Comparison of ENCODE assay signal across 3 cellular contexts in the genomic region with DNA sequence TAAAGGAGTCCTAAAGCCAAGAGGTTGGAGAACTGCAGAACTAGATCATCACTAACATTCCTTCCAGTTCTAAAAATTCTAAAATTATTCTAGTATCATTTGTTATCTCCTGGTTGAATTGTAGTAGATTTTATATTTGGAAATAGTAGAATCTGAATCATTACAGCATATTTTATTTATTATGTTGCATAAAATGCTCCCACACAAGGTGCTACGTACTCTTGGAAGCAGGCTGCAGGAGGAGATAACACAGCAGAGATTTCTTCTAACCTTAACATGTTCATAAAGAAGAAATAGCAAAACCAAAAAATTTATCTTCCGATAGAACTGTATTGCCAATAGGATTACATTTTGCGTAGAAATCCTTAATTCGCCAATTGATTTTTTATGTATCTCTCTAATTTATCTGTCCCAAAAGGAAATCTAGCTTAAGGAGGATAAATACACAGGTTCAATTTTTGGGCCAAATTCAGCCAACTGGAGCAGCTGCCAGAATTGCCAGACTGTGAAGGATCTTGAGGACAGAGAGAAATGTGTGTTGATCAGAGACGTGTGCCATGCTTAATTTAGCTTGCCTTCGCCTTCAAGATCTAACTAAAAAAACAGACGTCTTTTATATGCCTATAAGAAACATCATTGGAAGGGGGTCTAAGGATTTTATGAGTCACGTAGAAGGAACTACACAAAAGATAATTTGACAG.
"Had no signal": no experiment of that assay in that cellular context is flagged by ENCODE, and none has a peak within 500 bp of the region (broad histone marks: within the 10 kb centered on the region; RNA-seq: fewer than 3 reads in every experiment).

No MANE protein-coding gene starts in this region.

- ATAC-seq: GM12878 had no signal

- H3K4me3 ChIP-seq: GM12878 had no signal

- DNase-seq: GDM1, GF-D8 had no signal
